In the genomic region with DNA sequence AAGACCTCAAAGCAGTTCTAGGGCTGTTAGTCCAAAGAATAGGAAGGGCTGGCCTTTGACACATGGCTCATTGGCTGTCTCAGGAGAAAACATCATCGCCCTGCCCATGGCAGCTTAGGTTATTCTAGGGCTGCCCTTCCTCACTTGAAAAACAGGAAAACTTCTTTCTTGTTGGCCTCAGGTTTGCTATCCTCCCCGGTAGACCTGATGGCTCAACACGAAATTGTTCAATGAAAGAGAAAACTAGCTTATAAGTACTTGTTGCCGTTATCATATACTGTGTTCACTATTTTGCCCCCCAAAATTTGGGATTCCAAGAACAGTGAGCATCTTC, we compare ENCODE assay signal across 8 cellular contexts. TPM values are rescaled to one million over a fixed set of nuclear protein-coding genes. Genes with fewer than 3 reads are reported as not detected.
A peak's percentile ranks its signal among the peaks of the same experiment; 100 is the strongest.
DNase-seq lines count a peak whose midpoint lies in the region; ATAC-seq and TF ChIP-seq lines count a peak whose summit lies in the region.

No MANE protein-coding gene starts in this region.

- H3K4me3 ChIP-seq in cardiac fibroblast (replicated peaks in 1 of 2; ENCODE audit: low read depth in 2 of 2, low read length in 2 of 2) (peak overlapping the region; percentile 54 to 70), mesendoderm (ENCODE audit: low read length) (peak overlapping the region; percentile 55), vagina (peak overlapping the region; percentile 58 to 70)

- no peak overlapping the region for H2AK5ac ChIP-seq in mesendoderm (ENCODE audit: low read length)

- H3K4ac ChIP-seq in mesendoderm (ENCODE audit: low read depth, low read length), result no peak overlapping the region

- intact Hi-C loops in Right ventricle myocardium superior (cut with DNase I) (no loop called here), cardiac septum (cut with DNase I) (loop anchor here (5.0 to 10.0 kb wide), 2 partner anchors 189 to 707 kb away; partner anchors contain the start of gene ADAM10), vagina (cut with DNase I) (loop anchor here (5.0 kb wide), 1 partner anchor 2002 kb away; no protein-coding TSS in a partner anchor)

- H3K9ac ChIP-seq in mesendoderm (ENCODE audit: low read length), result peak overlapping the region; percentile 82

- no peak overlapping the region for H2BK15ac ChIP-seq in mesendoderm (replicated peaks; ENCODE audit: low read depth)

- peak overlapping the region; percentile 94 for H3K56ac ChIP-seq in mesendoderm (ENCODE audit: low read length)

- H3K27ac ChIP-seq in mesendoderm (ENCODE audit: low read depth, low read length) (peak overlapping the region; percentile 82), vagina (peak overlapping the region; percentile 98)

- peak overlapping the region; percentile 57 for H3K23ac ChIP-seq in mesendoderm (ENCODE audit: low read length)

- H4K5ac ChIP-seq in mesendoderm (ENCODE audit: low read length), result peak overlapping the region; percentile 41

- no peaks in the 10 kb centered on the region for H3K27me3 ChIP-seq in mesendoderm (ENCODE audit: insufficient read depth, low read length, poor library complexity)
- no peaks in the 10 kb centered on the region for H3K27me3 ChIP-seq in vagina

- H3K4me1 ChIP-seq in mesendoderm (ENCODE audit: control insufficient read depth, low read depth, low read length), result no peaks in the 10 kb centered on the region
- H3K4me1 ChIP-seq in vagina, result peaks cover 29% of the 10 kb centered on the region

- peaks cover 28% of the 10 kb centered on the region for H3K79me2 ChIP-seq in mesendoderm (ENCODE audit: control insufficient read depth, insufficient read depth, low read length)

- DNase-seq in Right ventricle myocardium superior, result no peak
- no peak for DNase-seq in cardiac septum (ENCODE audit: low spot score)
- DNase-seq in cardiac fibroblast (ENCODE audit: low read depth in 2 of 2), result no peak
- DNase-seq in mesendoderm, result no peak
- DNase-seq in vagina (ENCODE audit: extremely low spot score in 2 of 2), result no peak
- DNase-seq in NCI-H345 (lab: John Stamatoyannopoulos, UW), result no peak
- no peak for DNase-seq in amniotic stem cell (lab: John Stamatoyannopoulos, UW)

- H4K8ac ChIP-seq in mesendoderm (ENCODE audit: low read depth, low read length), result no peak overlapping the region

- peak; percentile 22 for ATAC-seq in Right ventricle myocardium superior (ENCODE audit: poor library complexity)
- ATAC-seq in GM18505 (IDR thresholded peaks at IDR 0.05; ENCODE audit: unreplicated experiment), result no peak

- TF ChIP-seq CTCF in cardiac fibroblast (IDR thresholded peaks at IDR 0.05; ENCODE audit: low read depth, low read length) (no peak), vagina (IDR thresholded peaks at IDR 0.05) (no peak)

- H3K79me1 ChIP-seq in mesendoderm (ENCODE audit: low read length), result no peaks in the 10 kb centered on the region

- no CpG with 5 or more reads among the region's 4 CpGs for WGBS in mesendoderm (ENCODE audit: extremely low coverage, insufficient coverage, low lambda C conversion rate)

- TF ChIP-seq POLR2A in vagina (IDR thresholded peaks at IDR 0.05) (no peak), GM18505 (IDR thresholded peaks at IDR 0.05; ENCODE audit: borderline replicate concordance, extremely low read depth, insufficient read depth, insufficient read length) (no peak)

- no peaks in the 10 kb centered on the region for H3K9me3 ChIP-seq in vagina

- peak overlapping the region; percentile 44 for H2BK5ac ChIP-seq in mesendoderm (ENCODE audit: low read length)

- H3K4me2 ChIP-seq in mesendoderm (ENCODE audit: low read length), result peak overlapping the region; percentile 73

- no peak overlapping the region for H2BK120ac ChIP-seq in mesendoderm (ENCODE audit: low read depth, low read length)

- H3K18ac ChIP-seq in mesendoderm (ENCODE audit: low read length), result no peak overlapping the region

- no peaks in the 10 kb centered on the region for H3K36me3 ChIP-seq in mesendoderm (ENCODE audit: control insufficient read depth, insufficient read depth, low read length)
- H3K36me3 ChIP-seq in vagina, result no peaks in the 10 kb centered on the region

RNA-seq across cellular contexts. Expression of gene SLTM, which starts 0.6 kb away (rescaled TPM):
- total RNA-seq in Right ventricle myocardium superior, result 45.0 TPM
- 60.9 TPM for total RNA-seq in cardiac septum
- polyA plus RNA-seq in mesendoderm (2013, experiment 1 of 2), result 111 TPM
- polyA plus RNA-seq in mesendoderm (2013, experiment 2 of 2), result 111 TPM
- total RNA-seq in vagina, result 76.9 TPM

RNA-seq across cellular contexts. Expression of gene RNF111, which starts 53.4 kb away (rescaled TPM):
- 18.3 TPM for total RNA-seq in Right ventricle myocardium superior
- total RNA-seq in cardiac septum, result 25.9 TPM
- 9.3 TPM for polyA plus RNA-seq in mesendoderm (2013, experiment 1 of 2)
- polyA plus RNA-seq in mesendoderm (2013, experiment 2 of 2), result 9.6 TPM
- 35.6 TPM for total RNA-seq in vagina
